16 cellular contexts compared by ENCODE assay signal in the genomic region with DNA sequence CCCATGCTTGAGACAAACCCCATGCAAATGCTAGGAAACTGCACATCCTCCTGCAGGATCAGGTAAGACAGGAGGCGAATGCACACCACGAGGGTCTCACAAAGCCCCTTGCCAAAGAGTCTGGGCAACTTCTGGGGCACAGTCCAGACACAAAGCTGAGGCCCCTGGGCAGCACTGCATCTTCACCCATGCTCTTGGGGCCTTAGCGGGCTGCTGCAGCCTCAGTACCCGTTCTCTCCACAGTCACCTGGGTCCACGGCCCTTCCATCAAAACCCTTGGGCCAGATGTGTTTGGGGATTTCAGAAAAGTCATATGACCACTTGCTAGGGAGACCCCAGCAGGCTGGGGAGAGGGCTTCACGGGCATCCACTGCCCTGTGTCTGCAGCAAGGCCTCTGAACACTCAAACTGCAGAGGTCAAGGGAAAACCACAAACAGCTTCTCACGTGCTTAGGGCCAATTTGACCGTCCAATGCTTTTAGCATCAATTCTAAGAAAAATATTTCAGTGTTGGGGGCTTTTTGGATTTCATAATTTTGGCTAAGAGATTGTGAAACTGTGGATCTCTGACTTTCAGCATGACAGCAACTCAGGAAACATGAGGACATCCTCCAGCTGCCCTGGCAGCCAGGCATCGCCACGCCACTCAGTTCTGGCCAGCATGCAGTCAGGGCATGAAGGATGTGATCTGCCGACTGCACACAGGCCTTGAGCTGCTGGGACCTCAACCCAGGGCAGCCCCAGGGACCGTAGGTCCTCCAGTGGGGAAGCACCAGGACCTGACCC. TPM values are rescaled to one million over a fixed set of nuclear protein-coding genes. Genes with fewer than 3 reads are reported as not detected.
A peak's percentile ranks its signal among the peaks of the same experiment; 100 is the strongest.
DNase-seq lines count a peak whose midpoint lies in the region; TF ChIP-seq lines count a peak whose summit lies in the region.
"Had no signal": no experiment of that assay in that cellular context is flagged by ENCODE, and none has a peak within 500 bp of the region (broad histone marks: within the 10 kb centered on the region; RNA-seq: fewer than 3 reads in every experiment).

No MANE protein-coding gene starts in this region.

- H3K9me3 Mint-ChIP-seq in T-helper 1 cell treated with Interleukin-12 subunit alpha and Interleukin-12 subunit beta and Interleukin-4 antibody, amounts not matched to agents 30 μg/mL and 1 μg/mL, for 36 hours = no peaks in the 10 kb centered on the region
- no peaks in the 10 kb centered on the region for H3K9me3 Mint-ChIP-seq in activated CD4-positive, alpha-beta memory T cell treated with anti-CD3 and anti-CD28 coated beads, Interleukin-2, amount 10 ng/mL, durations not matched to agents 7 days and 5 days
- H3K9me3 Mint-ChIP-seq: CD8-positive, alpha-beta T cell had no signal

- POLR2A ChIA-PET in activated CD4-positive, alpha-beta memory T cell treated with anti-CD3 and anti-CD28 coated beads, Interleukin-2, amount 10 ng/mL, durations not matched to agents 7 days and 5 days (lab: Charles Lee) = interaction anchor here (1.3 kb wide), 1 partner anchor 20 kb away, joined by 3 read pairs; a partner anchor contains a TSS

- H3K27me3 Mint-ChIP-seq in T-helper 1 cell treated with Interleukin-12 subunit alpha and Interleukin-12 subunit beta and Interleukin-4 antibody, amounts not matched to agents 30 μg/mL and 1 μg/mL, for 36 hours (ENCODE audit: low read depth) = no peaks in the 10 kb centered on the region
- H3K27me3 Mint-ChIP-seq in activated CD4-positive, alpha-beta memory T cell treated with anti-CD3 and anti-CD28 coated beads, Interleukin-2, amount 10 ng/mL, durations not matched to agents 7 days and 5 days = no peaks in the 10 kb centered on the region

- H3K4me3 ChIP-seq in GM12865 (ENCODE audit: low read depth, low read length) = no peak overlapping the region
- H3K4me3 ChIP-seq in osteoblast (ENCODE audit: insufficient read depth, low read length) = no peak overlapping the region
- H3K4me3 ChIP-seq: psoas muscle, SK-N-MC, testis had no signal

- H3K27ac ChIP-seq in osteoblast (ENCODE audit: low read depth, low read length) = no peak overlapping the region
- H3K27ac ChIP-seq: psoas muscle, SK-N-MC, testis had no signal

- H3K79me2 ChIP-seq in osteoblast (ENCODE audit: insufficient read depth, low read length) = no peaks in the 10 kb centered on the region

- CTCF ChIA-PET in activated CD4-positive, alpha-beta memory T cell treated with anti-CD3 and anti-CD28 coated beads, Interleukin-2, amount 10 ng/mL, durations not matched to agents 7 days and 5 days (lab: Charles Lee) = interaction anchor here (1.5 kb wide), 1 partner anchor 615 kb away, joined by 3 read pairs; no protein-coding TSS in a partner anchor

- no peaks in the 10 kb centered on the region for H3K9me3 ChIP-seq in osteoblast (ENCODE audit: low read depth, low read length)
- H3K9me3 ChIP-seq: psoas muscle, testis had no signal

- TF ChIP-seq CTCF in GM12865 (IDR thresholded peaks at IDR 0.05; ENCODE audit: insufficient read depth, low read depth, low read length, missing control alignments) = no peak
- TF ChIP-seq CTCF in osteoblast (IDR thresholded peaks at IDR 0.05; ENCODE audit: extremely low read depth, low read depth, low read length) = no peak

- no peak overlapping the region for H2AFZ ChIP-seq in osteoblast (ENCODE audit: low read length)

- peaks cover 43% of the 10 kb centered on the region for H3K36me3 Mint-ChIP-seq in T-helper 1 cell treated with Interleukin-12 subunit alpha and Interleukin-12 subunit beta and Interleukin-4 antibody, amounts not matched to agents 30 μg/mL and 1 μg/mL, for 36 hours (ENCODE audit: low read depth)
- H3K36me3 Mint-ChIP-seq in activated CD4-positive, alpha-beta memory T cell treated with anti-CD3 and anti-CD28 coated beads, Interleukin-2, amount 10 ng/mL, durations not matched to agents 7 days and 5 days (ENCODE audit: low read depth) = peaks cover 27% of the 10 kb centered on the region

- DNase-seq in T-helper 1 cell (no peak), GM12865 (ENCODE audit: low read depth) (peak; percentile 74), osteoblast (ENCODE audit: insufficient read length, low spot score, missing footprints) (peak; percentile 57), CD1c-positive myeloid dendritic cell (ENCODE audit: extremely low spot score) (no peak), middle frontal gyrus (ENCODE audit: extremely low spot score, low spot score) (no peak), T-helper 9 cell (no peak)
- no peak for DNase-seq in activated CD4-positive, alpha-beta memory T cell treated with anti-CD3 and anti-CD28 coated beads, Interleukin-2, amount 10 ng/mL, durations not matched to agents 7 days and 5 days
- DNase-seq: 8988T; CD8-positive, alpha-beta T cell; left ventricle myocardium superior; NCI-H2029; NCI-H524; testis had no signal

- no peaks in the 10 kb centered on the region for H4K20me1 ChIP-seq in osteoblast (ENCODE audit: insufficient read depth, low read length)

- H3K4me1 ChIP-seq in osteoblast (ENCODE audit: insufficient read depth, low read length) = no peaks in the 10 kb centered on the region
- H3K4me1 ChIP-seq: psoas muscle had no signal

- no peaks in the 10 kb centered on the region for H3K27me3 ChIP-seq in osteoblast (ENCODE audit: insufficient read depth, low read length)
- H3K27me3 ChIP-seq: testis had no signal

- H3K4me3 Mint-ChIP-seq in T-helper 1 cell treated with Interleukin-12 subunit alpha and Interleukin-12 subunit beta and Interleukin-4 antibody, amounts not matched to agents 30 μg/mL and 1 μg/mL, for 36 hours = no peak overlapping the region
- no peak overlapping the region for H3K4me3 Mint-ChIP-seq in activated CD4-positive, alpha-beta memory T cell treated with anti-CD3 and anti-CD28 coated beads, Interleukin-2, amount 10 ng/mL, durations not matched to agents 7 days and 5 days
- H3K4me3 Mint-ChIP-seq: CD8-positive, alpha-beta T cell had no signal

- H3K27ac Mint-ChIP-seq in T-helper 1 cell treated with Interleukin-12 subunit alpha and Interleukin-12 subunit beta and Interleukin-4 antibody, amounts not matched to agents 30 μg/mL and 1 μg/mL, for 36 hours = peak overlapping the region; percentile 88
- peak overlapping the region; percentile 51 for H3K27ac Mint-ChIP-seq in activated CD4-positive, alpha-beta memory T cell treated with anti-CD3 and anti-CD28 coated beads, Interleukin-2, amount 10 ng/mL, durations not matched to agents 7 days and 5 days

- H3K4me1 Mint-ChIP-seq in T-helper 1 cell treated with Interleukin-12 subunit alpha and Interleukin-12 subunit beta and Interleukin-4 antibody, amounts not matched to agents 30 μg/mL and 1 μg/mL, for 36 hours (ENCODE audit: low read depth) = peaks cover 37% of the 10 kb centered on the region
- H3K4me1 Mint-ChIP-seq in activated CD4-positive, alpha-beta memory T cell treated with anti-CD3 and anti-CD28 coated beads, Interleukin-2, amount 10 ng/mL, durations not matched to agents 7 days and 5 days = peaks cover 23% of the 10 kb centered on the region

- no peaks in the 10 kb centered on the region for H3K36me3 ChIP-seq in osteoblast (ENCODE audit: insufficient read depth, low read length)

- H3K4me2 ChIP-seq in osteoblast (ENCODE audit: insufficient read depth, low read length) = no peak overlapping the region

RNA-seq across cellular contexts. Expression of a gene that starts 20.0 kb away (rescaled TPM):
- total RNA-seq in activated CD4-positive, alpha-beta memory T cell treated with anti-CD3 and anti-CD28 coated beads, Interleukin-2, amount 10 ng/mL, durations not matched to agents 7 days and 5 days = 10 to 100 TPM; 58.1 to 58.9 TPM
- total RNA-seq in osteoblast = 5.0 and 5.8 TPM in 2 replicates

RNA-seq across cellular contexts. Expression of a gene that starts 21.0 kb away (rescaled TPM):
- total RNA-seq in activated CD4-positive, alpha-beta memory T cell treated with anti-CD3 and anti-CD28 coated beads, Interleukin-2, amount 10 ng/mL, durations not matched to agents 7 days and 5 days = 100 to 1,000 TPM; 103 to 106 TPM
- 46.7 and 73.7 TPM in 2 replicates for total RNA-seq in osteoblast

RNA-seq across cellular contexts. Expression of a gene that starts 27.2 kb away (rescaled TPM):
- total RNA-seq in activated CD4-positive, alpha-beta memory T cell treated with anti-CD3 and anti-CD28 coated beads, Interleukin-2, amount 10 ng/mL, durations not matched to agents 7 days and 5 days = 10 to 100 TPM; 41.5 to 45.4 TPM
- total RNA-seq in osteoblast = 20.3 and 30.0 TPM in 2 replicates

RNA-seq across cellular contexts. Expression of a gene that starts 59.2 kb away (rescaled TPM):
- under 1 TPM; 0.53 to 0.91 TPM for total RNA-seq in activated CD4-positive, alpha-beta memory T cell treated with anti-CD3 and anti-CD28 coated beads, Interleukin-2, amount 10 ng/mL, durations not matched to agents 7 days and 5 days
- 1.2 and 1.8 TPM in 2 replicates for total RNA-seq in osteoblast

Comparison
In these comparisons a context has a peak if more than half of its experiments do, and no peak if none do; other contexts are left out.
1. DNase-seq: peak in GM12865 (single experiment) and osteoblast (single experiment); none in T-helper 1 cell (0 of 5), activated CD4-positive, alpha-beta memory T cell treated with anti-CD3 and anti-CD28 coated beads, Interleukin-2, amount 10 ng/mL, durations not matched to agents 7 days and 5 days (single experiment), CD1c-positive myeloid dendritic cell (single experiment), middle frontal gyrus (single experiment) and T-helper 9 cell (single experiment).